ENCODE assay signal across 1 cellular context in genomic region chr11:115496892-115497291, GRCh38.
TF ChIP-seq lines count a peak whose summit lies in the region.

No MANE protein-coding gene starts in this region.

TF ChIP-seq in GM23338, 12 proteins besides CTCF, POLR2A, EP300 and RAD21 (continued from another document):
- TF ChIP-seq, protein P1, sequence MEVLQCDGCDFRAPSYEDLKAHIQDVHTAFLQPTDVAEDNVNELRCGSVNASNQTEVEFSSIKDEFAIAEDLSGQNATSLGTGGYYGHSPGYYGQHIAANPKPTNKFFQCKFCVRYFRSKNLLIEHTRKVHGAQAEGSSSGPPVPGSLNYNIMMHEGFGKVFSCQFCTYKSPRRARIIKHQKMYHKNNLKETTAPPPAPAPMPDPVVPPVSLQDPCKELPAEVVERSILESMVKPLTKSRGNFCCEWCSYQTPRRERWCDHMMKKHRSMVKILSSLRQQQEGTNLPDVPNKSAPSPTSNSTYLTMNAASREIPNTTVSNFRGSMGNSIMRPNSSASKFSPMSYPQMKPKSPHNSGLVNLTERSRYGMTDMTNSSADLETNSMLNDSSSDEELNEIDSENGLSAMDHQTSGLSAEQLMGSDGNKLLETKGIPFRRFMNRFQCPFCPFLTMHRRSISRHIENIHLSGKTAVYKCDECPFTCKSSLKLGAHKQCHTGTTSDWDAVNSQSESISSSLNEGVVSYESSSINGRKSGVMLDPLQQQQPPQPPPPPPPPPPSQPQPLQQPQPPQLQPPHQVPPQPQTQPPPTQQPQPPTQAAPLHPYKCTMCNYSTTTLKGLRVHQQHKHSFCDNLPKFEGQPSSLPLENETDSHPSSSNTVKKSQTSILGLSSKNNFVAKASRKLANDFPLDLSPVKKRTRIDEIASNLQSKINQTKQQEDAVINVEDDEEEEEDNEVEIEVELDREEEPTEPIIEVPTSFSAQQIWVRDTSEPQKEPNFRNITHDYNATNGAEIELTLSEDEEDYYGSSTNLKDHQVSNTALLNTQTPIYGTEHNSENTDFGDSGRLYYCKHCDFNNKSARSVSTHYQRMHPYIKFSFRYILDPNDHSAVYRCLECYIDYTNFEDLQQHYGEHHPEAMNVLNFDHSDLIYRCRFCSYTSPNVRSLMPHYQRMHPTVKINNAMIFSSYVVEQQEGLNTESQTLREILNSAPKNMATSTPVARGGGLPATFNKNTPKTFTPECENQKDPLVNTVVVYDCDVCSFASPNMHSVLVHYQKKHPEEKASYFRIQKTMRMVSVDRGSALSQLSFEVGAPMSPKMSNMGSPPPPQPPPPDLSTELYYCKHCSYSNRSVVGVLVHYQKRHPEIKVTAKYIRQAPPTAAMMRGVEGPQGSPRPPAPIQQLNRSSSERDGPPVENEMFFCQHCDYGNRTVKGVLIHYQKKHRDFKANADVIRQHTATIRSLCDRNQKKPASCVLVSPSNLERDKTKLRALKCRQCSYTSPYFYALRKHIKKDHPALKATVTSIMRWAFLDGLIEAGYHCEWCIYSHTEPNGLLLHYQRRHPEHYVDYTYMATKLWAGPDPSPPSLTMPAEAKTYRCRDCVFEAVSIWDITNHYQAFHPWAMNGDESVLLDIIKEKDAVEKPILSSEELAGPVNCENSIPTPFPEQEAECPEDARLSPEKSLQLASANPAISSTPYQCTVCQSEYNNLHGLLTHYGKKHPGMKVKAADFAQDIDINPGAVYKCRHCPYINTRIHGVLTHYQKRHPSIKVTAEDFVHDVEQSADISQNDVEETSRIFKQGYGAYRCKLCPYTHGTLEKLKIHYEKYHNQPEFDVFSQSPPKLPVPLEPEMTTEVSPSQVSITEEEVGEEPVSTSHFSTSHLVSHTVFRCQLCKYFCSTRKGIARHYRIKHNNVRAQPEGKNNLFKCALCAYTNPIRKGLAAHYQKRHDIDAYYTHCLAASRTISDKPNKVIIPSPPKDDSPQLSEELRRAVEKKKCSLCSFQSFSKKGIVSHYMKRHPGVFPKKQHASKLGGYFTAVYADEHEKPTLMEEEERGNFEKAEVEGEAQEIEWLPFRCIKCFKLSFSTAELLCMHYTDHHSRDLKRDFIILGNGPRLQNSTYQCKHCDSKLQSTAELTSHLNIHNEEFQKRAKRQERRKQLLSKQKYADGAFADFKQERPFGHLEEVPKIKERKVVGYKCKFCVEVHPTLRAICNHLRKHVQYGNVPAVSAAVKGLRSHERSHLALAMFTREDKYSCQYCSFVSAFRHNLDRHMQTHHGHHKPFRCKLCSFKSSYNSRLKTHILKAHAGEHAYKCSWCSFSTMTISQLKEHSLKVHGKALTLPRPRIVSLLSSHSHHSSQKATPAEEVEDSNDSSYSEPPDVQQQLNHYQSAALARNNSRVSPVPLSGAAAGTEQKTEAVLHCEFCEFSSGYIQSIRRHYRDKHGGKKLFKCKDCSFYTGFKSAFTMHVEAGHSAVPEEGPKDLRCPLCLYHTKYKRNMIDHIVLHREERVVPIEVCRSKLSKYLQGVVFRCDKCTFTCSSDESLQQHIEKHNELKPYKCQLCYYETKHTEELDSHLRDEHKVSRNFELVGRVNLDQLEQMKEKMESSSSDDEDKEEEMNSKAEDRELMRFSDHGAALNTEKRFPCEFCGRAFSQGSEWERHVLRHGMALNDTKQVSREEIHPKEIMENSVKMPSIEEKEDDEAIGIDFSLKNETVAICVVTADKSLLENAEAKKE (CRISPR knock-in tag; IDR thresholded peaks at IDR 0.05): no peak
- TF ChIP-seq, protein P2, sequence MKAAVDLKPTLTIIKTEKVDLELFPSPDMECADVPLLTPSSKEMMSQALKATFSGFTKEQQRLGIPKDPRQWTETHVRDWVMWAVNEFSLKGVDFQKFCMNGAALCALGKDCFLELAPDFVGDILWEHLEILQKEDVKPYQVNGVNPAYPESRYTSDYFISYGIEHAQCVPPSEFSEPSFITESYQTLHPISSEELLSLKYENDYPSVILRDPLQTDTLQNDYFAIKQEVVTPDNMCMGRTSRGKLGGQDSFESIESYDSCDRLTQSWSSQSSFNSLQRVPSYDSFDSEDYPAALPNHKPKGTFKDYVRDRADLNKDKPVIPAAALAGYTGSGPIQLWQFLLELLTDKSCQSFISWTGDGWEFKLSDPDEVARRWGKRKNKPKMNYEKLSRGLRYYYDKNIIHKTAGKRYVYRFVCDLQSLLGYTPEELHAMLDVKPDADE (IDR thresholded peaks at IDR 0.05): no peak
- no peak for TF ChIP-seq CREB1 (CRISPR knock-in tag; IDR thresholded peaks at IDR 0.05; ENCODE audit: low read depth)
- TF ChIP-seq, protein P3, sequence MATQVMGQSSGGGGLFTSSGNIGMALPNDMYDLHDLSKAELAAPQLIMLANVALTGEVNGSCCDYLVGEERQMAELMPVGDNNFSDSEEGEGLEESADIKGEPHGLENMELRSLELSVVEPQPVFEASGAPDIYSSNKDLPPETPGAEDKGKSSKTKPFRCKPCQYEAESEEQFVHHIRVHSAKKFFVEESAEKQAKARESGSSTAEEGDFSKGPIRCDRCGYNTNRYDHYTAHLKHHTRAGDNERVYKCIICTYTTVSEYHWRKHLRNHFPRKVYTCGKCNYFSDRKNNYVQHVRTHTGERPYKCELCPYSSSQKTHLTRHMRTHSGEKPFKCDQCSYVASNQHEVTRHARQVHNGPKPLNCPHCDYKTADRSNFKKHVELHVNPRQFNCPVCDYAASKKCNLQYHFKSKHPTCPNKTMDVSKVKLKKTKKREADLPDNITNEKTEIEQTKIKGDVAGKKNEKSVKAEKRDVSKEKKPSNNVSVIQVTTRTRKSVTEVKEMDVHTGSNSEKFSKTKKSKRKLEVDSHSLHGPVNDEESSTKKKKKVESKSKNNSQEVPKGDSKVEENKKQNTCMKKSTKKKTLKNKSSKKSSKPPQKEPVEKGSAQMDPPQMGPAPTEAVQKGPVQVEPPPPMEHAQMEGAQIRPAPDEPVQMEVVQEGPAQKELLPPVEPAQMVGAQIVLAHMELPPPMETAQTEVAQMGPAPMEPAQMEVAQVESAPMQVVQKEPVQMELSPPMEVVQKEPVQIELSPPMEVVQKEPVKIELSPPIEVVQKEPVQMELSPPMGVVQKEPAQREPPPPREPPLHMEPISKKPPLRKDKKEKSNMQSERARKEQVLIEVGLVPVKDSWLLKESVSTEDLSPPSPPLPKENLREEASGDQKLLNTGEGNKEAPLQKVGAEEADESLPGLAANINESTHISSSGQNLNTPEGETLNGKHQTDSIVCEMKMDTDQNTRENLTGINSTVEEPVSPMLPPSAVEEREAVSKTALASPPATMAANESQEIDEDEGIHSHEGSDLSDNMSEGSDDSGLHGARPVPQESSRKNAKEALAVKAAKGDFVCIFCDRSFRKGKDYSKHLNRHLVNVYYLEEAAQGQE (IDR thresholded peaks at IDR 0.05; ENCODE audit: unreplicated experiment): no peak
- no peak for TF ChIP-seq EZH2phosphoT487 (IDR thresholded peaks at IDR 0.05; ENCODE audit: unreplicated experiment)
- no peak for TF ChIP-seq STAT1 (IDR thresholded peaks at IDR 0.05; ENCODE audit: unreplicated experiment)
- no peak for TF ChIP-seq JUNB (IDR thresholded peaks at IDR 0.05; ENCODE audit: unreplicated experiment)
- no peak for TF ChIP-seq ZNF331 (CRISPR knock-in tag; IDR thresholded peaks at IDR 0.05; ENCODE audit: low read depth)
- TF ChIP-seq POLR2AphosphoS5 (IDR thresholded peaks at IDR 0.05; ENCODE audit: low read depth): no peak
- TF ChIP-seq EZH2 (IDR thresholded peaks at IDR 0.05; ENCODE audit: low read depth, unreplicated experiment): no peak
